In the genomic region with DNA sequence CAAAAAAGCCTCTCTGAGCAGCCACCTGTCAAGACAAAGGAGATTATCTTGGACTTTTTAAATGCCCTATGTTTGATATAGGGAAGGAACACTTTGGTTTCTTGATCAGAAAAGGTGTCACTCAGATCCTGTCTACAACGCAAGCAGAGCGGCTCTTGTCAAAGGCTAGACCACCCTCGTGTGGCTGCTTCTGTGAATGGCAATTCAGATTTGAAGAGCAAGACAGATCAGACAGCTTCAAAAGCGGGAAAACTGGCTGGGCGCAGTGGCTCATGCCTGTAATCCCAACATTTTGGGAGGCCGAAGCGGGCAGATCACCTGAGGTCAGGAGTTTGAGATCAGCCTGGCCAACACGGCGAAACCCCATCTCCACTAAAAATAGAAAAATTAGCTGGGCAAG, we compare ENCODE assay signal across 1 cellular context.
TF ChIP-seq lines count a peak whose summit lies in the region.

No MANE protein-coding gene starts in this region.

TF ChIP-seq in HepG2, 621 proteins besides CTCF, POLR2A, EP300 and RAD21 (continued from another document and continues in another):
- TF ChIP-seq, protein P1, sequence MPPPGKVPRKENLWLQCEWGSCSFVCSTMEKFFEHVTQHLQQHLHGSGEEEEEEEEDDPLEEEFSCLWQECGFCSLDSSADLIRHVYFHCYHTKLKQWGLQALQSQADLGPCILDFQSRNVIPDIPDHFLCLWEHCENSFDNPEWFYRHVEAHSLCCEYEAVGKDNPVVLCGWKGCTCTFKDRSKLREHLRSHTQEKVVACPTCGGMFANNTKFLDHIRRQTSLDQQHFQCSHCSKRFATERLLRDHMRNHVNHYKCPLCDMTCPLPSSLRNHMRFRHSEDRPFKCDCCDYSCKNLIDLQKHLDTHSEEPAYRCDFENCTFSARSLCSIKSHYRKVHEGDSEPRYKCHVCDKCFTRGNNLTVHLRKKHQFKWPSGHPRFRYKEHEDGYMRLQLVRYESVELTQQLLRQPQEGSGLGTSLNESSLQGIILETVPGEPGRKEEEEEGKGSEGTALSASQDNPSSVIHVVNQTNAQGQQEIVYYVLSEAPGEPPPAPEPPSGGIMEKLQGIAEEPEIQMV (CRISPR knock-in tag; IDR thresholded peaks at IDR 0.05; ENCODE audit: low read depth): no peak
- TF ChIP-seq ZNF484 (CRISPR knock-in tag; IDR thresholded peaks at IDR 0.05; ENCODE audit: borderline replicate concordance, low read depth) (no peak), ZNF20 (CRISPR knock-in tag; IDR thresholded peaks at IDR 0.05) (no peak), POLR2AphosphoS2 (IDR thresholded peaks at IDR 0.05; ENCODE audit: low read depth, low read length) (no peak), CCDC6 (CRISPR knock-in tag; IDR thresholded peaks at IDR 0.05) (no peak), NFKB2 (CRISPR knock-in tag; IDR thresholded peaks at IDR 0.05; ENCODE audit: borderline replicate concordance) (no peak), ZNF547 (CRISPR knock-in tag; IDR thresholded peaks at IDR 0.05) (no peak), SAP130 (CRISPR knock-in tag; IDR thresholded peaks at IDR 0.05; ENCODE audit: low read depth) (0 out of 2 replicates have a peak, but pooled peaks have one; percentile 12), ZSCAN12 (CRISPR knock-in tag; IDR thresholded peaks at IDR 0.05) (no peak), MIER3 (CRISPR knock-in tag; IDR thresholded peaks at IDR 0.05; ENCODE audit: borderline replicate concordance) (no peak), SMAD9 (CRISPR knock-in tag; IDR thresholded peaks at IDR 0.05) (no peak), ZNF839 (CRISPR knock-in tag; IDR thresholded peaks at IDR 0.05; ENCODE audit: borderline replicate concordance) (no peak), TOPORS (CRISPR knock-in tag; IDR thresholded peaks at IDR 0.05) (no peak), ZNF143 (CRISPR knock-in tag; IDR thresholded peaks at IDR 0.05) (no peak), TBP (CRISPR knock-in tag; IDR thresholded peaks at IDR 0.05) (no peak), ZNF350 (CRISPR knock-in tag; IDR thresholded peaks at IDR 0.05; ENCODE audit: borderline replicate concordance, low read depth) (no peak), ZFYVE20 (CRISPR knock-in tag; IDR thresholded peaks at IDR 0.05; ENCODE audit: borderline replicate concordance, low read depth) (no peak), GATAD2A (CRISPR knock-in tag; IDR thresholded peaks at IDR 0.05) (no peak), THYN1 (CRISPR knock-in tag; IDR thresholded peaks at IDR 0.05; ENCODE audit: borderline replicate concordance, low read depth) (no peak), KAT8 (CRISPR knock-in tag; IDR thresholded peaks at IDR 0.05) (peak; percentile 37; the same call in 1 of the 2 replicates), JUND (CRISPR knock-in tag; IDR thresholded peaks at IDR 0.05) (no peak), TBL1XR1 (IDR thresholded peaks at IDR 0.05; ENCODE audit: borderline replicate concordance, low read length, partially characterized antibody) (no peak), ZNF3 (CRISPR knock-in tag; IDR thresholded peaks at IDR 0.05) (no peak; the same call in 1 of the 2 replicates), ATAD3A (CRISPR knock-in tag; IDR thresholded peaks at IDR 0.05) (no peak), NCOR1 (IDR thresholded peaks at IDR 0.05; ENCODE audit: borderline replicate concordance, low read length) (no peak), TBX2 (CRISPR knock-in tag; IDR thresholded peaks at IDR 0.05; ENCODE audit: borderline replicate concordance) (peak; percentile 30), NPAS2 (CRISPR knock-in tag; IDR thresholded peaks at IDR 0.05; ENCODE audit: borderline replicate concordance) (no peak), HMGA1 (CRISPR knock-in tag; conservative IDR thresholded peaks at IDR 0.05) (no peak), ZNF629 (CRISPR knock-in tag; conservative IDR thresholded peaks at IDR 0.05) (no peak)
- TF ChIP-seq, protein P2, sequence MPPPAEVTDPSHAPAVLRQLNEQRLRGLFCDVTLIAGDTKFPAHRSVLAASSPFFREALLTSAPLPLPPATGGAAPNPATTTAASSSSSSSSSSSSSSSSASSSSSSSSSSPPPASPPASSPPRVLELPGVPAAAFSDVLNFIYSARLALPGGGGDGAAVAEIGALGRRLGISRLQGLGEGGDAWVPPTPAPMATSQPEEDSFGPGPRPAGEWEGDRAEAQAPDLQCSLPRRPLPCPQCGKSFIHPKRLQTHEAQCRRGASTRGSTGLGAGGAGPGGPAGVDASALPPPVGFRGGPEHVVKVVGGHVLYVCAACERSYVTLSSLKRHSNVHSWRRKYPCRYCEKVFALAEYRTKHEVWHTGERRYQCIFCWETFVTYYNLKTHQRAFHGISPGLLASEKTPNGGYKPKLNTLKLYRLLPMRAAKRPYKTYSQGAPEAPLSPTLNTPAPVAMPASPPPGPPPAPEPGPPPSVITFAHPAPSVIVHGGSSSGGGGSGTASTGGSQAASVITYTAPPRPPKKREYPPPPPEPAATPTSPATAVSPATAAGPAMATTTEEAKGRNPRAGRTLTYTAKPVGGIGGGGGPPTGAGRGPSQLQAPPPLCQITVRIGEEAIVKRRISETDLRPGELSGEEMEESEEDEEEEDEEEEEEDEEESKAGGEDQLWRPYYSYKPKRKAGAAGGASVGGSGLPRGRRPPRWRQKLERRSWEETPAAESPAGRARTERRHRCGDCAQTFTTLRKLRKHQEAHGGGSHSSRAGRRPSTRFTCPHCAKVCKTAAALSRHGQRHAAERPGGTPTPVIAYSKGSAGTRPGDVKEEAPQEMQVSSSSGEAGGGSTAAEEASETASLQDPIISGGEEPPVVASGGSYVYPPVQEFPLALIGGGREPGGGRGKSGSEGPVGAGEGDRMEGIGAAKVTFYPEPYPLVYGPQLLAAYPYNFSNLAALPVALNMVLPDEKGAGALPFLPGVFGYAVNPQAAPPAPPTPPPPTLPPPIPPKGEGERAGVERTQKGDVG (CRISPR knock-in tag; IDR thresholded peaks at IDR 0.05; ENCODE audit: borderline replicate concordance): no peak
- TF ChIP-seq, protein P3, sequence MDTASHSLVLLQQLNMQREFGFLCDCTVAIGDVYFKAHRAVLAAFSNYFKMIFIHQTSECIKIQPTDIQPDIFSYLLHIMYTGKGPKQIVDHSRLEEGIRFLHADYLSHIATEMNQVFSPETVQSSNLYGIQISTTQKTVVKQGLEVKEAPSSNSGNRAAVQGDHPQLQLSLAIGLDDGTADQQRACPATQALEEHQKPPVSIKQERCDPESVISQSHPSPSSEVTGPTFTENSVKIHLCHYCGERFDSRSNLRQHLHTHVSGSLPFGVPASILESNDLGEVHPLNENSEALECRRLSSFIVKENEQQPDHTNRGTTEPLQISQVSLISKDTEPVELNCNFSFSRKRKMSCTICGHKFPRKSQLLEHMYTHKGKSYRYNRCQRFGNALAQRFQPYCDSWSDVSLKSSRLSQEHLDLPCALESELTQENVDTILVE (CRISPR knock-in tag; IDR thresholded peaks at IDR 0.05): peak; percentile 35; the same call in 1 of the 2 replicates
- TF ChIP-seq, protein P4, sequence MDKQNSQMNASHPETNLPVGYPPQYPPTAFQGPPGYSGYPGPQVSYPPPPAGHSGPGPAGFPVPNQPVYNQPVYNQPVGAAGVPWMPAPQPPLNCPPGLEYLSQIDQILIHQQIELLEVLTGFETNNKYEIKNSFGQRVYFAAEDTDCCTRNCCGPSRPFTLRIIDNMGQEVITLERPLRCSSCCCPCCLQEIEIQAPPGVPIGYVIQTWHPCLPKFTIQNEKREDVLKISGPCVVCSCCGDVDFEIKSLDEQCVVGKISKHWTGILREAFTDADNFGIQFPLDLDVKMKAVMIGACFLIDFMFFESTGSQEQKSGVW (CRISPR knock-in tag; IDR thresholded peaks at IDR 0.05; ENCODE audit: borderline replicate concordance): no peak
- TF ChIP-seq, protein P5, sequence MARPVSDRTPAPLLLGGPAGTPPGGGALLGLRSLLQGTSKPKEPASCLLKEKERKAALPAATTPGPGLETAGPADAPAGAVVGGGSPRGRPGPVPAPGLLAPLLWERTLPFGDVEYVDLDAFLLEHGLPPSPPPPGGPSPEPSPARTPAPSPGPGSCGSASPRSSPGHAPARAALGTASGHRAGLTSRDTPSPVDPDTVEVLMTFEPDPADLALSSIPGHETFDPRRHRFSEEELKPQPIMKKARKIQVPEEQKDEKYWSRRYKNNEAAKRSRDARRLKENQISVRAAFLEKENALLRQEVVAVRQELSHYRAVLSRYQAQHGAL (CRISPR knock-in tag; IDR thresholded peaks at IDR 0.05; ENCODE audit: not compliant biosample characterization): no peak
- TF ChIP-seq, protein P6, sequence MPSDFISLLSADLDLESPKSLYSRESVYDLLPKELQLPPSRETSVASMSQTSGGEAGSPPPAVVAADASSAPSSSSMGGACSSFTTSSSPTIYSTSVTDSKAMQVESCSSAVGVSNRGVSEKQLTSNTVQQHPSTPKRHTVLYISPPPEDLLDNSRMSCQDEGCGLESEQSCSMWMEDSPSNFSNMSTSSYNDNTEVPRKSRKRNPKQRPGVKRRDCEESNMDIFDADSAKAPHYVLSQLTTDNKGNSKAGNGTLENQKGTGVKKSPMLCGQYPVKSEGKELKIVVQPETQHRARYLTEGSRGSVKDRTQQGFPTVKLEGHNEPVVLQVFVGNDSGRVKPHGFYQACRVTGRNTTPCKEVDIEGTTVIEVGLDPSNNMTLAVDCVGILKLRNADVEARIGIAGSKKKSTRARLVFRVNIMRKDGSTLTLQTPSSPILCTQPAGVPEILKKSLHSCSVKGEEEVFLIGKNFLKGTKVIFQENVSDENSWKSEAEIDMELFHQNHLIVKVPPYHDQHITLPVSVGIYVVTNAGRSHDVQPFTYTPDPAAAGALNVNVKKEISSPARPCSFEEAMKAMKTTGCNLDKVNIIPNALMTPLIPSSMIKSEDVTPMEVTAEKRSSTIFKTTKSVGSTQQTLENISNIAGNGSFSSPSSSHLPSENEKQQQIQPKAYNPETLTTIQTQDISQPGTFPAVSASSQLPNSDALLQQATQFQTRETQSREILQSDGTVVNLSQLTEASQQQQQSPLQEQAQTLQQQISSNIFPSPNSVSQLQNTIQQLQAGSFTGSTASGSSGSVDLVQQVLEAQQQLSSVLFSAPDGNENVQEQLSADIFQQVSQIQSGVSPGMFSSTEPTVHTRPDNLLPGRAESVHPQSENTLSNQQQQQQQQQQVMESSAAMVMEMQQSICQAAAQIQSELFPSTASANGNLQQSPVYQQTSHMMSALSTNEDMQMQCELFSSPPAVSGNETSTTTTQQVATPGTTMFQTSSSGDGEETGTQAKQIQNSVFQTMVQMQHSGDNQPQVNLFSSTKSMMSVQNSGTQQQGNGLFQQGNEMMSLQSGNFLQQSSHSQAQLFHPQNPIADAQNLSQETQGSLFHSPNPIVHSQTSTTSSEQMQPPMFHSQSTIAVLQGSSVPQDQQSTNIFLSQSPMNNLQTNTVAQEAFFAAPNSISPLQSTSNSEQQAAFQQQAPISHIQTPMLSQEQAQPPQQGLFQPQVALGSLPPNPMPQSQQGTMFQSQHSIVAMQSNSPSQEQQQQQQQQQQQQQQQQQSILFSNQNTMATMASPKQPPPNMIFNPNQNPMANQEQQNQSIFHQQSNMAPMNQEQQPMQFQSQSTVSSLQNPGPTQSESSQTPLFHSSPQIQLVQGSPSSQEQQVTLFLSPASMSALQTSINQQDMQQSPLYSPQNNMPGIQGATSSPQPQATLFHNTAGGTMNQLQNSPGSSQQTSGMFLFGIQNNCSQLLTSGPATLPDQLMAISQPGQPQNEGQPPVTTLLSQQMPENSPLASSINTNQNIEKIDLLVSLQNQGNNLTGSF (CRISPR knock-in tag; IDR thresholded peaks at IDR 0.05): no peak
- TF ChIP-seq, protein P7, sequence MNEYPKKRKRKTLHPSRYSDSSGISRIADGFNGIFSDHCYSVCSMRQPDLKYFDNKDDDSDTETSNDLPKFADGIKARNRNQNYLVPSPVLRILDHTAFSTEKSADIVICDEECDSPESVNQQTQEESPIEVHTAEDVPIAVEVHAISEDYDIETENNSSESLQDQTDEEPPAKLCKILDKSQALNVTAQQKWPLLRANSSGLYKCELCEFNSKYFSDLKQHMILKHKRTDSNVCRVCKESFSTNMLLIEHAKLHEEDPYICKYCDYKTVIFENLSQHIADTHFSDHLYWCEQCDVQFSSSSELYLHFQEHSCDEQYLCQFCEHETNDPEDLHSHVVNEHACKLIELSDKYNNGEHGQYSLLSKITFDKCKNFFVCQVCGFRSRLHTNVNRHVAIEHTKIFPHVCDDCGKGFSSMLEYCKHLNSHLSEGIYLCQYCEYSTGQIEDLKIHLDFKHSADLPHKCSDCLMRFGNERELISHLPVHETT (CRISPR knock-in tag; conservative IDR thresholded peaks at IDR 0.05): no peak
- TF ChIP-seq, protein P8, sequence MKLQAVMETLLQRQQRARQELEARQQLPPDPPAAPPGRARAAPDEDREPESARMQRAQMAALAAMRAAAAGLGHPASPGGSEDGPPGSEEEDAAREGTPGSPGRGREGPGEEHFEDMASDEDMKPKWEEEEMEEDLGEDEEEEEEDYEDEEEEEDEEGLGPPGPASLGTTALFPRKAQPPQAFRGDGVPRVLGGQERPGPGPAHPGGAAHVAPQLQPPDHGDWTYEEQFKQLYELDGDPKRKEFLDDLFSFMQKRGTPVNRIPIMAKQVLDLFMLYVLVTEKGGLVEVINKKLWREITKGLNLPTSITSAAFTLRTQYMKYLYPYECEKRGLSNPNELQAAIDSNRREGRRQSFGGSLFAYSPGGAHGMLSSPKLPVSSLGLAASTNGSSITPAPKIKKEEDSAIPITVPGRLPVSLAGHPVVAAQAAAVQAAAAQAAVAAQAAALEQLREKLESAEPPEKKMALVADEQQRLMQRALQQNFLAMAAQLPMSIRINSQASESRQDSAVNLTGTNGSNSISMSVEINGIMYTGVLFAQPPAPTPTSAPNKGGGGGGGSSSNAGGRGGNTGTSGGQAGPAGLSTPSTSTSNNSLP (IDR thresholded peaks at IDR 0.05; ENCODE audit: low read depth, low read length): peak; percentile 19; the same call in 1 of the 2 replicates
- TF ChIP-seq, protein P9, sequence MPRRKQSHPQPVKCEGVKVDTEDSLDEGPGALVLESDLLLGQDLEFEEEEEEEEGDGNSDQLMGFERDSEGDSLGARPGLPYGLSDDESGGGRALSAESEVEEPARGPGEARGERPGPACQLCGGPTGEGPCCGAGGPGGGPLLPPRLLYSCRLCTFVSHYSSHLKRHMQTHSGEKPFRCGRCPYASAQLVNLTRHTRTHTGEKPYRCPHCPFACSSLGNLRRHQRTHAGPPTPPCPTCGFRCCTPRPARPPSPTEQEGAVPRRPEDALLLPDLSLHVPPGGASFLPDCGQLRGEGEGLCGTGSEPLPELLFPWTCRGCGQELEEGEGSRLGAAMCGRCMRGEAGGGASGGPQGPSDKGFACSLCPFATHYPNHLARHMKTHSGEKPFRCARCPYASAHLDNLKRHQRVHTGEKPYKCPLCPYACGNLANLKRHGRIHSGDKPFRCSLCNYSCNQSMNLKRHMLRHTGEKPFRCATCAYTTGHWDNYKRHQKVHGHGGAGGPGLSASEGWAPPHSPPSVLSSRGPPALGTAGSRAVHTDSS (CRISPR knock-in tag; conservative IDR thresholded peaks at IDR 0.05): no peak
- TF ChIP-seq, protein P10, sequence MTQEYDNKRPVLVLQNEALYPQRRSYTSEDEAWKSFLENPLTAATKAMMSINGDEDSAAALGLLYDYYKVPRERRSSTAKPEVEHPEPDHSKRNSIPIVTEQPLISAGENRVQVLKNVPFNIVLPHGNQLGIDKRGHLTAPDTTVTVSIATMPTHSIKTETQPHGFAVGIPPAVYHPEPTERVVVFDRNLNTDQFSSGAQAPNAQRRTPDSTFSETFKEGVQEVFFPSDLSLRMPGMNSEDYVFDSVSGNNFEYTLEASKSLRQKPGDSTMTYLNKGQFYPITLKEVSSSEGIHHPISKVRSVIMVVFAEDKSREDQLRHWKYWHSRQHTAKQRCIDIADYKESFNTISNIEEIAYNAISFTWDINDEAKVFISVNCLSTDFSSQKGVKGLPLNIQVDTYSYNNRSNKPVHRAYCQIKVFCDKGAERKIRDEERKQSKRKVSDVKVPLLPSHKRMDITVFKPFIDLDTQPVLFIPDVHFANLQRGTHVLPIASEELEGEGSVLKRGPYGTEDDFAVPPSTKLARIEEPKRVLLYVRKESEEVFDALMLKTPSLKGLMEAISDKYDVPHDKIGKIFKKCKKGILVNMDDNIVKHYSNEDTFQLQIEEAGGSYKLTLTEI (CRISPR knock-in tag; conservative IDR thresholded peaks at IDR 0.05): no peak
